In genomic region chr20:60976139-60976538, GRCh38 we compare ENCODE assay signal across 1 cellular context.
TF ChIP-seq lines count a peak whose summit lies in the region.

No MANE protein-coding gene starts in this region.

TF ChIP-seq in HepG2, 621 proteins besides CTCF, POLR2A, EP300 and RAD21 (continued from another document):
- TF ChIP-seq TIGD3 (CRISPR knock-in tag; IDR thresholded peaks at IDR 0.05; ENCODE audit: borderline replicate concordance) = no peak
